Comparison of ENCODE assay signal across 8 cellular contexts in genomic region chr6:127266892-127267741, GRCh38. TPM values are rescaled to one million over a fixed set of nuclear protein-coding genes. Genes with fewer than 3 reads are reported as not detected.
DNase-seq lines count a peak whose midpoint lies in the region; ATAC-seq and TF ChIP-seq lines count a peak whose summit lies in the region.

No MANE protein-coding gene starts in this region.

- no peaks in the 10 kb centered on the region for H3K9me3 Mint-ChIP-seq in activated B cell treated with CpG ODN at 0.5 μM for 24 hours

- H3K4me3 Mint-ChIP-seq in activated B cell treated with CpG ODN at 0.5 μM for 24 hours: peak overlapping the region; percentile 93

- TF ChIP-seq CTCF in activated B cell treated with CpG ODN at 0.5 μM for 24 hours (IDR thresholded peaks at IDR 0.05) (no peak), cardiac fibroblast (IDR thresholded peaks at IDR 0.05; ENCODE audit: low read depth, low read length) (no peak)

- intact Hi-C loops in activated B cell treated with CpG ODN at 0.5 μM for 24 hours (cut with micrococcal nuclease): loop anchor here (1.0 to 5.0 kb wide), 10 partner anchors 24 to 1965 kb away; partner anchors contain the start of genes CENPW, ECHDC1 and HDDC2

- CTCF ChIA-PET in activated B cell treated with CpG ODN at 0.5 μM for 24 hours (lab: Charles Lee): interaction anchor here (0.7 to 2.2 kb wide), 14 partner anchors 9 to 250 kb away, joined by 3 to 12 read pairs (median 6); partner anchors contain the start of gene ECHDC1

- peak; percentile 10 to 45 for DNase-seq in NCI-H2081 (lab: John Stamatoyannopoulos, UW)
- no peak for DNase-seq in NCI-H2081 treated with DMSO at 0.1 percent for 48 hours (lab: John Stamatoyannopoulos, UW)
- DNase-seq in NCI-H1105 (lab: John Stamatoyannopoulos, UW): peak; percentile 57
- DNase-seq in activated B cell treated with CpG ODN at 0.5 μM for 24 hours: peak; percentile 79
- DNase-seq in cardiac fibroblast (ENCODE audit: low read depth in 2 of 2): peak; percentile 59 to 60
- DNase-seq in kidney glomerular epithelial cell (lab: John Stamatoyannopoulos, UW): peak; percentile 60
- peak; percentile 6 for DNase-seq in stimulated activated CD4-positive, alpha-beta T cell treated with anti-CD3 and anti-CD28 coated beads, Interleukin-2, amount 100 ng/mL, for 4 hours (ENCODE audit: low read depth)

- POLR2A ChIA-PET in activated B cell treated with CpG ODN at 0.5 μM for 24 hours (lab: Charles Lee): interaction anchor here (0.6 to 1.9 kb wide), 15 partner anchors 12 to 1486 kb away, joined by 3 to 18 read pairs (median 4); partner anchors contain the start of genes NCOA7 and TRMT11

- H3K27ac Mint-ChIP-seq in activated B cell treated with CpG ODN at 0.5 μM for 24 hours: peak overlapping the region; percentile 98

- H3K4me1 Mint-ChIP-seq in activated B cell treated with CpG ODN at 0.5 μM for 24 hours: peaks cover 43% of the 10 kb centered on the region

- ATAC-seq in HG02642 (IDR thresholded peaks at IDR 0.05; ENCODE audit: poor library complexity, unreplicated experiment) (peak; percentile 81), activated B cell treated with CpG ODN at 0.5 μM for 24 hours (ENCODE audit: low read depth) (peak; percentile 78)

- H3K27me3 Mint-ChIP-seq in activated B cell treated with CpG ODN at 0.5 μM for 24 hours: no peaks in the 10 kb centered on the region

- H3K4me3 ChIP-seq in cardiac fibroblast (replicated peaks in 1 of 2; ENCODE audit: low read depth in 2 of 2, low read length in 2 of 2): peak overlapping the region; percentile 81 to 96

- peaks cover 18% of the 10 kb centered on the region for H3K36me3 Mint-ChIP-seq in activated B cell treated with CpG ODN at 0.5 μM for 24 hours (ENCODE audit: low read depth)

RNA-seq across cellular contexts. Expression of gene RNF146, which starts 0.5 kb away (rescaled TPM):
- 32.9 and 35.3 TPM in 2 replicates for total RNA-seq in activated B cell treated with CpG ODN at 0.5 μM for 24 hours
